8 cellular contexts compared by ENCODE assay signal in the genomic region with DNA sequence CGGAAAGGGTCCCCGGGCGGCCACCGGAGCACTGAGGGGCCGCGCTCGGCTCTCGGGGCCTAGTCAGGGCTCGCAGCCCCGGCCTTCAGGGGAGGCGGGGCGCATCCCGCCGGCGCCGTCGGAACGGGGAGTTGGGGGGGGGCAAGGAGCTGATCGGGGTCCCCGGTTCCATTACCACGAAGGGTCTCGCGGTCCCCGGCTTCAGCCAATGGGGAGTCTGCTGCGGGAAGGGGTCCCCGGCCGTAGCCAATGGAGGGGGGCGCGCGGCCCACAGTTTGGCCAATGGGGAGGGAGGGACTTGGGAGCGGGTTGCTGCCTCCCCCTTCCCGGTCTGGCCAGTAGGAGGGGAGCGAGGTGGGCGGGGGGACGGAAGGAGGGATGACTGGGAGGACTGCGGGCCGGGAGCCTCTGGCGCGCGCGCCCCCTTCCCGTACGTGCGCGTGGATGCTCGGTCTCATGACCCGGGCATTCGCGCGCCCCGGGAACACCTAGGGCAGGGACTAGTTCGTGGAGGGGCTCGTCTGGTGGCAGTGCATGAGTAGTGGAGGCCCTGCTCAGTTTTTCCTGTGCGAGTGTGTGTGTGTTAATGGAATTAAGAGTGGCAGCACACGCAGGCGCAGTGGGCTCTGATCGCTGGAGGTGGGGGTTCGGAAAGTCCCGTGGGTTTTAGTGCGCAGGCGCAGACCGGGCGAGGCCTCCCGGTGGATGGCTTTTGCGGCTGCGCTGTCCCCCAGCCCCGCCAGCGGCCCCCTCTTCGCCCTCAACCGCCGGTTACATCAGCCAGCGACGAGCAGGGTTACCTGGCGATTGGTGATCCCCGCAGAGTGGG. TPM values are rescaled to one million over a fixed set of nuclear protein-coding genes. Genes with fewer than 3 reads are reported as not detected.
DNase-seq lines count a peak whose midpoint lies in the region; ATAC-seq and TF ChIP-seq lines count a peak whose summit lies in the region.

No MANE protein-coding gene starts in this region.

- H3K27ac ChIP-seq in thoracic aorta, result peak overlapping the region; percentile 100

- no peaks in the 10 kb centered on the region for H3K9me3 ChIP-seq in thoracic aorta

- peaks cover 24% of the 10 kb centered on the region for H3K36me3 ChIP-seq in thoracic aorta

- peaks cover 52% of the 10 kb centered on the region for H3K4me1 Mint-ChIP-seq in activated naive CD8-positive, alpha-beta T cell treated with anti-CD3 and anti-CD28 coated beads for 36 hours
- peaks cover 34% of the 10 kb centered on the region for H3K4me1 Mint-ChIP-seq in osteocyte (ENCODE audit: unreplicated experiment)

- H3K4me3 ChIP-seq in GM12864 (ENCODE audit: low read depth, low read length) (peak overlapping the region; percentile 65), thoracic aorta (peak overlapping the region; percentile 99)

- H3K27me3 ChIP-seq in thoracic aorta (replicated peaks; ENCODE audit: insufficient read depth), result no peaks in the 10 kb centered on the region

- intact Hi-C loops in head of caudate nucleus (cut with DNase I), result loop anchor here (1.0 kb wide), 1 partner anchor 22 kb away; a partner anchor contains a TSS

- peak overlapping the region; percentile 98 for H3K4me3 Mint-ChIP-seq in activated naive CD8-positive, alpha-beta T cell treated with anti-CD3 and anti-CD28 coated beads for 36 hours
- peak overlapping the region; percentile 97 for H3K4me3 Mint-ChIP-seq in osteocyte (ENCODE audit: unreplicated experiment)

- TF ChIP-seq CTCF in GM12864 (IDR thresholded peaks at IDR 0.05; ENCODE audit: low read depth, low read length, missing control alignments), result no peak
- peak; percentile 30 for TF ChIP-seq CTCF in osteocyte (IDR thresholded peaks at IDR 0.05)
- TF ChIP-seq CTCF in thoracic aorta (IDR thresholded peaks at IDR 0.05), result peak; percentile 48

- H3K4me1 ChIP-seq in thoracic aorta (ENCODE audit: control insufficient read depth in 1 of 2, low read depth in 2 of 2), result peaks cover 14 to 29% of the 10 kb centered on the region in 2 donors

- peak; percentile 89 for DNase-seq in GM12864 (ENCODE audit: low read depth)
- peak; percentile 93 for DNase-seq in NCI-H1105 treated with DMSO at 0.1 percent for 48 hours (lab: John Stamatoyannopoulos, UW)
- DNase-seq in SKM-1 (lab: John Stamatoyannopoulos, UW; ENCODE audit: unreplicated experiment), result peak; percentile 98
- DNase-seq in activated naive CD8-positive, alpha-beta T cell treated with anti-CD3 and anti-CD28 coated beads for 36 hours, result peak; percentile 97
- DNase-seq in head of caudate nucleus, result peak; percentile 84 to 99 (median 95)
- peak; percentile 98 for DNase-seq in osteocyte (ENCODE audit: extremely low spot score, unreplicated experiment)
- peak; percentile 94 for DNase-seq in thoracic aorta (ENCODE audit: low spot score)

- peaks cover 5% of the 10 kb centered on the region for H3K27me3 Mint-ChIP-seq in activated naive CD8-positive, alpha-beta T cell treated with anti-CD3 and anti-CD28 coated beads for 36 hours
- H3K27me3 Mint-ChIP-seq in osteocyte (ENCODE audit: unreplicated experiment), result no peaks in the 10 kb centered on the region

- H3K36me3 Mint-ChIP-seq in activated naive CD8-positive, alpha-beta T cell treated with anti-CD3 and anti-CD28 coated beads for 36 hours, result peaks cover 66% of the 10 kb centered on the region
- H3K36me3 Mint-ChIP-seq in osteocyte (ENCODE audit: unreplicated experiment), result peaks cover 33% of the 10 kb centered on the region

- H3K9me3 Mint-ChIP-seq in activated naive CD8-positive, alpha-beta T cell treated with anti-CD3 and anti-CD28 coated beads for 36 hours, result no peaks in the 10 kb centered on the region
- H3K9me3 Mint-ChIP-seq in osteocyte (ENCODE audit: unreplicated experiment), result no peaks in the 10 kb centered on the region

- ATAC-seq in HG02678 (IDR thresholded peaks at IDR 0.05; ENCODE audit: unreplicated experiment), result peak; percentile 62
- peak; percentile 85 for ATAC-seq in thoracic aorta (ENCODE audit: insufficient number of reproducible peaks, low FRiP score, low read depth)

- H3K27ac Mint-ChIP-seq in activated naive CD8-positive, alpha-beta T cell treated with anti-CD3 and anti-CD28 coated beads for 36 hours, result peak overlapping the region; percentile 100
- peak overlapping the region; percentile 99 for H3K27ac Mint-ChIP-seq in osteocyte (ENCODE audit: unreplicated experiment)

RNA-seq across cellular contexts. Expression of a gene that starts 1.1 kb away (rescaled TPM):
- 100 to 1,000 TPM; 296 to 308 TPM for total RNA-seq in activated naive CD8-positive, alpha-beta T cell treated with anti-CD3 and anti-CD28 coated beads for 36 hours
- total RNA-seq in osteocyte (208 and 210 TPM in 2 replicates), thoracic aorta (10 to 100 TPM; 79.9 to 84.3 TPM)

RNA-seq across cellular contexts. Expression of a gene that starts 22.2 kb away (rescaled TPM):
- total RNA-seq in activated naive CD8-positive, alpha-beta T cell treated with anti-CD3 and anti-CD28 coated beads for 36 hours, result 100 to 1,000 TPM; 360 to 382 TPM
- total RNA-seq in osteocyte (122 and 132 TPM in 2 replicates), thoracic aorta (10 to 100 TPM; 48.9 to 50.2 TPM)

RNA-seq across cellular contexts. Expression of a gene that starts 39.7 kb away (rescaled TPM):
- 10 to 100 TPM; 33.8 to 34.7 TPM for total RNA-seq in activated naive CD8-positive, alpha-beta T cell treated with anti-CD3 and anti-CD28 coated beads for 36 hours
- total RNA-seq in osteocyte (57.9 and 60.7 TPM in 2 replicates), thoracic aorta (10 to 100 TPM; 32.5 to 45.1 TPM)

RNA-seq across cellular contexts. Expression of a gene that starts 54.4 kb away (rescaled TPM):
- 1 to 10 TPM; 2.0 to 2.8 TPM for total RNA-seq in activated naive CD8-positive, alpha-beta T cell treated with anti-CD3 and anti-CD28 coated beads for 36 hours
- total RNA-seq in osteocyte, result 0.42 and 0.64 TPM in 2 replicates
- total RNA-seq in thoracic aorta, result under 1 TPM; 0.41 to 0.42 TPM

Comparison
In these comparisons a context has a peak if more than half of its experiments do, and no peak if none do; other contexts are left out.
1. Peak in every context shown above with its lines: DNase-seq, ATAC-seq, H3K4me3 ChIP-seq and H3K27ac ChIP-seq.